1 cellular context compared by ENCODE assay signal in the genomic region with DNA sequence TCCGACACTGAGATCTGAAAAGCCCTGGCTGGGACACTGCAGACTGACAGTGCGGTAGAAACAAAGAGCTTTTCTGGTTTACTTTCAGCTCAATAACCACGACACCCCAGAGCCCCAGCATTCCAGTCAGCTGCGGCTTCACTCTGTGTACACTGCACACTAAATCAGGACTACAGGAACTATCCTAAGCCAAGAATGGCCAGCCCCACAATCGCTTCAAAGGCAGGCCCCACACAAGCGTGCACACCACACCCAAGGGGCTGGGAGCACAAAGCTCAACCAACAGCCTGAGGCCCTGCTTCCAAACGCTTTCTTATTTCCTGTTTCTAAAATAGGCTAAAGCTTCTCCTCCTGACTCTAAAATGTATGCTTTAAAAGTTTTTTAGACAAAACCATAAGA.
TF ChIP-seq lines count a peak whose summit lies in the region.

No MANE protein-coding gene starts in this region.

TF ChIP-seq in HepG2, 621 proteins besides CTCF, POLR2A, EP300 and RAD21 (continued from another document and continues in another):
- TF ChIP-seq, protein P1, sequence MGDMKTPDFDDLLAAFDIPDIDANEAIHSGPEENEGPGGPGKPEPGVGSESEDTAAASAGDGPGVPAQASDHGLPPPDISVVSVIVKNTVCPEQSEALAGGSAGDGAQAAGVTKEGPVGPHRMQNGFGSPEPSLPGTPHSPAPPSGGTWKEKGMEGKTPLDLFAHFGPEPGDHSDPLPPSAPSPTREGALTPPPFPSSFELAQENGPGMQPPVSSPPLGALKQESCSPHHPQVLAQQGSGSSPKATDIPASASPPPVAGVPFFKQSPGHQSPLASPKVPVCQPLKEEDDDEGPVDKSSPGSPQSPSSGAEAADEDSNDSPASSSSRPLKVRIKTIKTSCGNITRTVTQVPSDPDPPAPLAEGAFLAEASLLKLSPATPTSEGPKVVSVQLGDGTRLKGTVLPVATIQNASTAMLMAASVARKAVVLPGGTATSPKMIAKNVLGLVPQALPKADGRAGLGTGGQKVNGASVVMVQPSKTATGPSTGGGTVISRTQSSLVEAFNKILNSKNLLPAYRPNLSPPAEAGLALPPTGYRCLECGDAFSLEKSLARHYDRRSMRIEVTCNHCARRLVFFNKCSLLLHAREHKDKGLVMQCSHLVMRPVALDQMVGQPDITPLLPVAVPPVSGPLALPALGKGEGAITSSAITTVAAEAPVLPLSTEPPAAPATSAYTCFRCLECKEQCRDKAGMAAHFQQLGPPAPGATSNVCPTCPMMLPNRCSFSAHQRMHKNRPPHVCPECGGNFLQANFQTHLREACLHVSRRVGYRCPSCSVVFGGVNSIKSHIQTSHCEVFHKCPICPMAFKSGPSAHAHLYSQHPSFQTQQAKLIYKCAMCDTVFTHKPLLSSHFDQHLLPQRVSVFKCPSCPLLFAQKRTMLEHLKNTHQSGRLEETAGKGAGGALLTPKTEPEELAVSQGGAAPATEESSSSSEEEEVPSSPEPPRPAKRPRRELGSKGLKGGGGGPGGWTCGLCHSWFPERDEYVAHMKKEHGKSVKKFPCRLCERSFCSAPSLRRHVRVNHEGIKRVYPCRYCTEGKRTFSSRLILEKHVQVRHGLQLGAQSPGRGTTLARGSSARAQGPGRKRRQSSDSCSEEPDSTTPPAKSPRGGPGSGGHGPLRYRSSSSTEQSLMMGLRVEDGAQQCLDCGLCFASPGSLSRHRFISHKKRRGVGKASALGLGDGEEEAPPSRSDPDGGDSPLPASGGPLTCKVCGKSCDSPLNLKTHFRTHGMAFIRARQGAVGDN (CRISPR knock-in tag; IDR thresholded peaks at IDR 0.05): peak; percentile 66
- no peak for TF ChIP-seq ZNF282 (IDR thresholded peaks at IDR 0.05; ENCODE audit: partially characterized antibody)
- TF ChIP-seq ZFP1 (CRISPR knock-in tag; IDR thresholded peaks at IDR 0.05): no peak
- TF ChIP-seq, protein P2, sequence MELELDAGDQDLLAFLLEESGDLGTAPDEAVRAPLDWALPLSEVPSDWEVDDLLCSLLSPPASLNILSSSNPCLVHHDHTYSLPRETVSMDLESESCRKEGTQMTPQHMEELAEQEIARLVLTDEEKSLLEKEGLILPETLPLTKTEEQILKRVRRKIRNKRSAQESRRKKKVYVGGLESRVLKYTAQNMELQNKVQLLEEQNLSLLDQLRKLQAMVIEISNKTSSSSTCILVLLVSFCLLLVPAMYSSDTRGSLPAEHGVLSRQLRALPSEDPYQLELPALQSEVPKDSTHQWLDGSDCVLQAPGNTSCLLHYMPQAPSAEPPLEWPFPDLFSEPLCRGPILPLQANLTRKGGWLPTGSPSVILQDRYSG (CRISPR knock-in tag; IDR thresholded peaks at IDR 0.05): no peak
- no peak for TF ChIP-seq JUN (CRISPR knock-in tag; IDR thresholded peaks at IDR 0.05)
- peak; percentile 51; the same call in 1 of the 2 replicates for TF ChIP-seq SP5 (CRISPR knock-in tag; IDR thresholded peaks at IDR 0.05; ENCODE audit: borderline replicate concordance, low read depth)
- no peak for TF ChIP-seq CENPX (CRISPR knock-in tag; IDR thresholded peaks at IDR 0.05)
- TF ChIP-seq SRF (IDR thresholded peaks at IDR 0.05; ENCODE audit: low read depth, low read length): no peak
- no peak for TF ChIP-seq KDM4B (CRISPR knock-in tag; IDR thresholded peaks at IDR 0.05)
- TF ChIP-seq KAT8 (CRISPR knock-in tag; IDR thresholded peaks at IDR 0.05): no peak
- TF ChIP-seq IRX3 (CRISPR knock-in tag; IDR thresholded peaks at IDR 0.05; ENCODE audit: borderline replicate concordance, low read depth): no peak
- TF ChIP-seq NFYC (CRISPR knock-in tag; IDR thresholded peaks at IDR 0.05): no peak
- TF ChIP-seq RXRA (CRISPR knock-in tag; IDR thresholded peaks at IDR 0.05): 0 out of 2 replicates have a peak, but pooled peaks have one; percentile 14
- no peak for TF ChIP-seq STAG1 (CRISPR knock-in tag; IDR thresholded peaks at IDR 0.05)
- no peak for TF ChIP-seq ARHGAP35 (CRISPR knock-in tag; IDR thresholded peaks at IDR 0.05; ENCODE audit: borderline replicate concordance)
- TF ChIP-seq PHF5A (CRISPR knock-in tag; IDR thresholded peaks at IDR 0.05; ENCODE audit: low read depth, unreplicated experiment): no peak
- TF ChIP-seq, protein P3, sequence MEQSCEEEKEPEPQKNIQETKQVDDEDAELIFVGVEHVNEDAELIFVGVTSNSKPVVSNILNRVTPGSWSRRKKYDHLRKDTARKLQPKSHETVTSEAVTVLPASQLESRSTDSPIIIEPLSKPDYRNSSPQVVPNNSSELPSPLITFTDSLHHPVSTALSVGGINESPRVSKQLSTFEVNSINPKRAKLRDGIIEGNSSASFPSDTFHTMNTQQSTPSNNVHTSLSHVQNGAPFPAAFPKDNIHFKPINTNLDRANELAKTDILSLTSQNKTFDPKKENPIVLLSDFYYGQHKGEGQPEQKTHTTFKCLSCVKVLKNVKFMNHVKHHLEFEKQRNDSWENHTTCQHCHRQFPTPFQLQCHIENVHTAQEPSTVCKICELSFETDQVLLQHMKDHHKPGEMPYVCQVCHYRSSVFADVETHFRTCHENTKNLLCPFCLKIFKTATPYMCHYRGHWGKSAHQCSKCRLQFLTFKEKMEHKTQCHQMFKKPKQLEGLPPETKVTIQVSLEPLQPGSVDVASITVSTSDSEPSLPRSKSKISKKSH (CRISPR knock-in tag; IDR thresholded peaks at IDR 0.05; ENCODE audit: borderline replicate concordance): no peak
- TF ChIP-seq NR2C2 (CRISPR knock-in tag; IDR thresholded peaks at IDR 0.05; ENCODE audit: borderline replicate concordance): no peak
- TF ChIP-seq RAD51 (IDR thresholded peaks at IDR 0.05; ENCODE audit: borderline replicate concordance): no peak
- TF ChIP-seq THAP11 (CRISPR knock-in tag; IDR thresholded peaks at IDR 0.05): no peak
- TF ChIP-seq, protein P4, sequence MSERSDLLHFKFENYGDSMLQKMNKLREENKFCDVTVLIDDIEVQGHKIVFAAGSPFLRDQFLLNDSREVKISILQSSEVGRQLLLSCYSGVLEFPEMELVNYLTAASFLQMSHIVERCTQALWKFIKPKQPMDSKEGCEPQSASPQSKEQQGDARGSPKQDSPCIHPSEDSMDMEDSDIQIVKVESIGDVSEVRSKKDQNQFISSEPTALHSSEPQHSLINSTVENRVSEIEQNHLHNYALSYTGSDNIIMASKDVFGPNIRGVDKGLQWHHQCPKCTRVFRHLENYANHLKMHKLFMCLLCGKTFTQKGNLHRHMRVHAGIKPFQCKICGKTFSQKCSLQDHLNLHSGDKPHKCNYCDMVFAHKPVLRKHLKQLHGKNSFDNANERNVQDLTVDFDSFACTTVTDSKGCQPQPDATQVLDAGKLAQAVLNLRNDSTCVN (CRISPR knock-in tag; IDR thresholded peaks at IDR 0.05; ENCODE audit: borderline replicate concordance): no peak
- TF ChIP-seq, protein P5, sequence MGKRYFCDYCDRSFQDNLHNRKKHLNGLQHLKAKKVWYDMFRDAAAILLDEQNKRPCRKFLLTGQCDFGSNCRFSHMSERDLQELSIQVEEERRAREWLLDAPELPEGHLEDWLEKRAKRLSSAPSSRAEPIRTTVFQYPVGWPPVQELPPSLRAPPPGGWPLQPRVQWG (CRISPR knock-in tag; IDR thresholded peaks at IDR 0.05; ENCODE audit: borderline replicate concordance, low read depth): no peak
- TF ChIP-seq, protein P6, sequence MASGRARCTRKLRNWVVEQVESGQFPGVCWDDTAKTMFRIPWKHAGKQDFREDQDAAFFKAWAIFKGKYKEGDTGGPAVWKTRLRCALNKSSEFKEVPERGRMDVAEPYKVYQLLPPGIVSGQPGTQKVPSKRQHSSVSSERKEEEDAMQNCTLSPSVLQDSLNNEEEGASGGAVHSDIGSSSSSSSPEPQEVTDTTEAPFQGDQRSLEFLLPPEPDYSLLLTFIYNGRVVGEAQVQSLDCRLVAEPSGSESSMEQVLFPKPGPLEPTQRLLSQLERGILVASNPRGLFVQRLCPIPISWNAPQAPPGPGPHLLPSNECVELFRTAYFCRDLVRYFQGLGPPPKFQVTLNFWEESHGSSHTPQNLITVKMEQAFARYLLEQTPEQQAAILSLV (CRISPR knock-in tag; IDR thresholded peaks at IDR 0.05; ENCODE audit: borderline replicate concordance): no peak
- TF ChIP-seq ZNF232 (CRISPR knock-in tag; IDR thresholded peaks at IDR 0.05; ENCODE audit: borderline replicate concordance): no peak
- no peak for TF ChIP-seq POGZ (CRISPR knock-in tag; IDR thresholded peaks at IDR 0.05)
- no peak for TF ChIP-seq ZNF713 (CRISPR knock-in tag; IDR thresholded peaks at IDR 0.05)
- TF ChIP-seq ESRRA (CRISPR knock-in tag; IDR thresholded peaks at IDR 0.05; ENCODE audit: low read depth): no peak
- TF ChIP-seq ZNF34 (CRISPR knock-in tag; IDR thresholded peaks at IDR 0.05; ENCODE audit: borderline replicate concordance): no peak
- TF ChIP-seq RARA (CRISPR knock-in tag; IDR thresholded peaks at IDR 0.05): 0 out of 2 replicates have a peak, but pooled peaks have one; percentile 28
- no peak for TF ChIP-seq KDM1A (CRISPR knock-in tag; IDR thresholded peaks at IDR 0.05)
- TF ChIP-seq ZNF557 (CRISPR knock-in tag; IDR thresholded peaks at IDR 0.05): no peak
- TF ChIP-seq ZNF563 (CRISPR knock-in tag; IDR thresholded peaks at IDR 0.05): no peak
- TF ChIP-seq, protein P7, sequence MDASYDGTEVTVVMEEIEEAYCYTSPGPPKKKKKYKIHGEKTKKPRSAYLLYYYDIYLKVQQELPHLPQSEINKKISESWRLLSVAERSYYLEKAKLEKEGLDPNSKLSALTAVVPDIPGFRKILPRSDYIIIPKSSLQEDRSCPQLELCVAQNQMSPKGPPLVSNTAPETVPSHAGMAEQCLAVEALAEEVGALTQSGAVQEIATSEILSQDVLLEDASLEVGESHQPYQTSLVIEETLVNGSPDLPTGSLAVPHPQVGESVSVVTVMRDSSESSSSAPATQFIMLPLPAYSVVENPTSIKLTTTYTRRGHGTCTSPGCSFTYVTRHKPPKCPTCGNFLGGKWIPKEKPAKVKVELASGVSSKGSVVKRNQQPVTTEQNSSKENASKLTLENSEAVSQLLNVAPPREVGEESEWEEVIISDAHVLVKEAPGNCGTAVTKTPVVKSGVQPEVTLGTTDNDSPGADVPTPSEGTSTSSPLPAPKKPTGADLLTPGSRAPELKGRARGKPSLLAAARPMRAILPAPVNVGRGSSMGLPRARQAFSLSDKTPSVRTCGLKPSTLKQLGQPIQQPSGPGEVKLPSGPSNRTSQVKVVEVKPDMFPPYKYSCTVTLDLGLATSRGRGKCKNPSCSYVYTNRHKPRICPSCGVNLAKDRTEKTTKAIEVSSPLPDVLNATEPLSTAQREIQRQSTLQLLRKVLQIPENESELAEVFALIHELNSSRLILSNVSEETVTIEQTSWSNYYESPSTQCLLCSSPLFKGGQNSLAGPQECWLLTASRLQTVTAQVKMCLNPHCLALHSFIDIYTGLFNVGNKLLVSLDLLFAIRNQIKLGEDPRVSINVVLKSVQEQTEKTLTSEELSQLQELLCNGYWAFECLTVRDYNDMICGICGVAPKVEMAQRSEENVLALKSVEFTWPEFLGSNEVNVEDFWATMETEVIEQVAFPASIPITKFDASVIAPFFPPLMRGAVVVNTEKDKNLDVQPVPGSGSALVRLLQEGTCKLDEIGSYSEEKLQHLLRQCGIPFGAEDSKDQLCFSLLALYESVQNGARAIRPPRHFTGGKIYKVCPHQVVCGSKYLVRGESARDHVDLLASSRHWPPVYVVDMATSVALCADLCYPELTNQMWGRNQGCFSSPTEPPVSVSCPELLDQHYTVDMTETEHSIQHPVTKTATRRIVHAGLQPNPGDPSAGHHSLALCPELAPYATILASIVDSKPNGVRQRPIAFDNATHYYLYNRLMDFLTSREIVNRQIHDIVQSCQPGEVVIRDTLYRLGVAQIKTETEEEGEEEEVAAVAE (CRISPR knock-in tag; IDR thresholded peaks at IDR 0.05; ENCODE audit: borderline replicate concordance): no peak
- no peak for TF ChIP-seq PLRG1 (conservative IDR thresholded peaks at IDR 0.05)
- TF ChIP-seq ZNF781 (CRISPR knock-in tag; IDR thresholded peaks at IDR 0.05; ENCODE audit: borderline replicate concordance, not compliant biosample characterization): no peak
- TF ChIP-seq, protein P8, sequence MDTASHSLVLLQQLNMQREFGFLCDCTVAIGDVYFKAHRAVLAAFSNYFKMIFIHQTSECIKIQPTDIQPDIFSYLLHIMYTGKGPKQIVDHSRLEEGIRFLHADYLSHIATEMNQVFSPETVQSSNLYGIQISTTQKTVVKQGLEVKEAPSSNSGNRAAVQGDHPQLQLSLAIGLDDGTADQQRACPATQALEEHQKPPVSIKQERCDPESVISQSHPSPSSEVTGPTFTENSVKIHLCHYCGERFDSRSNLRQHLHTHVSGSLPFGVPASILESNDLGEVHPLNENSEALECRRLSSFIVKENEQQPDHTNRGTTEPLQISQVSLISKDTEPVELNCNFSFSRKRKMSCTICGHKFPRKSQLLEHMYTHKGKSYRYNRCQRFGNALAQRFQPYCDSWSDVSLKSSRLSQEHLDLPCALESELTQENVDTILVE (CRISPR knock-in tag; IDR thresholded peaks at IDR 0.05): no peak
- TF ChIP-seq NFRKB (IDR thresholded peaks at IDR 0.05): no peak
- TF ChIP-seq, protein P9, sequence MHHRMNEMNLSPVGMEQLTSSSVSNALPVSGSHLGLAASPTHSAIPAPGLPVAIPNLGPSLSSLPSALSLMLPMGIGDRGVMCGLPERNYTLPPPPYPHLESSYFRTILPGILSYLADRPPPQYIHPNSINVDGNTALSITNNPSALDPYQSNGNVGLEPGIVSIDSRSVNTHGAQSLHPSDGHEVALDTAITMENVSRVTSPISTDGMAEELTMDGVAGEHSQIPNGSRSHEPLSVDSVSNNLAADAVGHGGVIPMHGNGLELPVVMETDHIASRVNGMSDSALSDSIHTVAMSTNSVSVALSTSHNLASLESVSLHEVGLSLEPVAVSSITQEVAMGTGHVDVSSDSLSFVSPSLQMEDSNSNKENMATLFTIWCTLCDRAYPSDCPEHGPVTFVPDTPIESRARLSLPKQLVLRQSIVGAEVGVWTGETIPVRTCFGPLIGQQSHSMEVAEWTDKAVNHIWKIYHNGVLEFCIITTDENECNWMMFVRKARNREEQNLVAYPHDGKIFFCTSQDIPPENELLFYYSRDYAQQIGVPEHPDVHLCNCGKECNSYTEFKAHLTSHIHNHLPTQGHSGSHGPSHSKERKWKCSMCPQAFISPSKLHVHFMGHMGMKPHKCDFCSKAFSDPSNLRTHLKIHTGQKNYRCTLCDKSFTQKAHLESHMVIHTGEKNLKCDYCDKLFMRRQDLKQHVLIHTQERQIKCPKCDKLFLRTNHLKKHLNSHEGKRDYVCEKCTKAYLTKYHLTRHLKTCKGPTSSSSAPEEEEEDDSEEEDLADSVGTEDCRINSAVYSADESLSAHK (CRISPR knock-in tag; IDR thresholded peaks at IDR 0.05; ENCODE audit: borderline replicate concordance): no peak
- no peak for TF ChIP-seq ZNF468 (CRISPR knock-in tag; IDR thresholded peaks at IDR 0.05)
- TF ChIP-seq EED (CRISPR knock-in tag; IDR thresholded peaks at IDR 0.05): no peak
- no peak; the same call in 1 of the 2 replicates for TF ChIP-seq ELF1 (CRISPR knock-in tag; IDR thresholded peaks at IDR 0.05)
- no peak for TF ChIP-seq RBM22 (optimal IDR thresholded peaks at IDR 0.05; ENCODE audit: low read length)
- TF ChIP-seq, protein P10, sequence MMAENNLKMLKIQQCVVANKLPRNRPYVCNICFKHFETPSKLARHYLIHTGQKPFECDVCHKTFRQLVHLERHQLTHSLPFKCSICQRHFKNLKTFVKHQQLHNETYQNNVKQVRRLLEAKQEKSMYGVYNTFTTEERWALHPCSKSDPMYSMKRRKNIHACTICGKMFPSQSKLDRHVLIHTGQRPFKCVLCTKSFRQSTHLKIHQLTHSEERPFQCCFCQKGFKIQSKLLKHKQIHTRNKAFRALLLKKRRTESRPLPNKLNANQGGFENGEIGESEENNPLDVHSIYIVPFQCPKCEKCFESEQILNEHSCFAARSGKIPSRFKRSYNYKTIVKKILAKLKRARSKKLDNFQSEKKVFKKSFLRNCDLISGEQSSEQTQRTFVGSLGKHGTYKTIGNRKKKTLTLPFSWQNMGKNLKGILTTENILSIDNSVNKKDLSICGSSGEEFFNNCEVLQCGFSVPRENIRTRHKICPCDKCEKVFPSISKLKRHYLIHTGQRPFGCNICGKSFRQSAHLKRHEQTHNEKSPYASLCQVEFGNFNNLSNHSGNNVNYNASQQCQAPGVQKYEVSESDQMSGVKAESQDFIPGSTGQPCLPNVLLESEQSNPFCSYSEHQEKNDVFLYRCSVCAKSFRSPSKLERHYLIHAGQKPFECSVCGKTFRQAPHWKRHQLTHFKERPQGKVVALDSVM (CRISPR knock-in tag; IDR thresholded peaks at IDR 0.05): no peak
- no peak for TF ChIP-seq ZNF274 (CRISPR knock-in tag; IDR thresholded peaks at IDR 0.05)
